17 cellular contexts compared by ENCODE assay signal in genomic region chr16:71796501-71796900, GRCh38.
"Had no signal": no experiment of that assay in that cellular context is flagged by ENCODE, and none has a peak within 500 bp of the region (broad histone marks: within the 10 kb centered on the region; RNA-seq: fewer than 3 reads in every experiment).

No MANE protein-coding gene starts in this region.

- H3K27me3 Mint-ChIP-seq: dendritic cell treated with granulocyte-macrophage colony-stimulating factor and Interleukin-4, amounts not matched to agents 40 ng/mL and 50 ng/mL, for 4 days; stimulated activated naive B cell treated with anti-CD40 and anti-IgM and Interleukin-4, amounts not matched to agents 10 μg/mL and 1 μg/mL and 100 μg/mL, for 72 hours had no signal

- H3K27me3 ChIP-seq: hepatocyte, neutrophil, tibial nerve had no signal

- H3K4me3 ChIP-seq: hepatocyte, smooth muscle cell, tibial nerve had no signal

- H3K27ac ChIP-seq: hepatocyte, tibial nerve had no signal

- DNase-seq: activated CD4-positive, alpha-beta T cell treated with anti-CD3 and anti-CD28 coated beads for 1 hour; activated CD4-positive, alpha-beta T cell treated with anti-CD3 and anti-CD28 coated beads, Interleukin-2, amount 50 U/mL, for 48 hours; activated CD8-positive, alpha-beta memory T cell treated with anti-CD3 and anti-CD28 coated beads, Interleukin-2, amount 50 U/mL, for 48 hours; activated naive CD4-positive, alpha-beta T cell treated with anti-CD3 and anti-CD28 coated beads, Interleukin-2, amount 50 U/mL, for 16 hours; central memory CD4-positive, alpha-beta T cell; endodermal cell; erythroblast; kidney; right cardiac atrium; stimulated activated naive B cell treated with anti-CD40 and anti-IgM and Interleukin-4, amounts not matched to agents 10 μg/mL and 1 μg/mL and 100 μg/mL, for 72 hours; SW 1271; T-helper 9 cell had no signal

- H3K27ac Mint-ChIP-seq: dendritic cell treated with granulocyte-macrophage colony-stimulating factor and Interleukin-4, amounts not matched to agents 40 ng/mL and 50 ng/mL, for 4 days; endodermal cell; stimulated activated naive B cell treated with anti-CD40 and anti-IgM and Interleukin-4, amounts not matched to agents 10 μg/mL and 1 μg/mL and 100 μg/mL, for 72 hours had no signal

- H3K9me3 Mint-ChIP-seq: dendritic cell treated with granulocyte-macrophage colony-stimulating factor and Interleukin-4, amounts not matched to agents 40 ng/mL and 50 ng/mL, for 4 days; endodermal cell; stimulated activated naive B cell treated with anti-CD40 and anti-IgM and Interleukin-4, amounts not matched to agents 10 μg/mL and 1 μg/mL and 100 μg/mL, for 72 hours had no signal

- H3K9me3 ChIP-seq: neutrophil, tibial nerve had no signal

- ATAC-seq: right cardiac atrium; stimulated activated naive B cell treated with anti-CD40 and anti-IgM and Interleukin-4, amounts not matched to agents 10 μg/mL and 1 μg/mL and 100 μg/mL, for 72 hours had no signal

- H3K4me3 Mint-ChIP-seq: dendritic cell treated with granulocyte-macrophage colony-stimulating factor and Interleukin-4, amounts not matched to agents 40 ng/mL and 50 ng/mL, for 4 days; endodermal cell; stimulated activated naive B cell treated with anti-CD40 and anti-IgM and Interleukin-4, amounts not matched to agents 10 μg/mL and 1 μg/mL and 100 μg/mL, for 72 hours had no signal

- H3K4me2 ChIP-seq: hepatocyte, smooth muscle cell had no signal

- H3K4me1 Mint-ChIP-seq: endodermal cell had no signal

- H2AFZ ChIP-seq: hepatocyte had no signal
